In the genomic region with DNA sequence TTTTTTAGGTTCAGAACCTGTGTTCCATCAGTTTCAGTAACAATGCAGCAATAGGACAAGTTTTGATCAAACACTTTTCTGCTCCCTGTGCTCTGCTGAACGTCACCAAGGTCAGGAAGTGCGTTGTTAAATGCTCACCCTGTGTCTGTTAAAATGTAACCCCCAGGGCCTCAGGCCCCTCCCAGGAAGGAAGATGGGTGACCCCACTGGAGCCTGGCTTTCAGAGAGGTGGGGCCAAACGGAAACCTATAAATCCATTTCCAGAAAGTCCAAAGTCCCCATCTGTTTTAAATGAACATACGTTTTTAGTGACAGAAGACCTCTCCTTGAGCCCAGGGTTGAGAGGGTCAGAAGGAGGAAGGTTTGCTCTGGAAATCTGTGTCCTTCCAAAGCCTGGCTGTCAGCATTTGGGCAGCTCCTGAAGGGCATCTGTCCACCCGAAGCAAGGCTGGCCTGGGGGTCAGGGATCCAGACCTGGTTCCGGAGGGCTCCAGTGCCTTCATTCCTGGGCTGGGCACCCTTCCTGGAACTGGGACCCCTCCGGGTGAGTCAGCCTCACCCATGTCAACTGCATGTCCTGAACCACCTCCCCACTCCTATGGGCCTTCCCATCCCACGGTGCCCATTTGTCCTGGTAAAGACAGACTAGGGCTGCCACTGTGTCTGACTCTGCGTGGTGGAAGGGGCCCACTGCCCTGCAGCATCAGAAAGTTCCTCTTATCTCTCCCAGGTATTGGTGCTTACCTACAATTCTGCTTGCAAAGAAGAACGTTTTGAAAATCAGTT, we compare ENCODE assay signal across 1 cellular context.
TF ChIP-seq lines count a peak whose summit lies in the region.

No MANE protein-coding gene starts in this region.

TF ChIP-seq in HepG2, 621 proteins besides CTCF, POLR2A, EP300 and RAD21 (continued from another document and continues in another):
- 0 out of 2 replicates have a peak, but pooled peaks have one; percentile 32 for TF ChIP-seq ETS1 (CRISPR knock-in tag; IDR thresholded peaks at IDR 0.05)
- TF ChIP-seq NRL (CRISPR knock-in tag; IDR thresholded peaks at IDR 0.05; ENCODE audit: borderline replicate concordance): peak; percentile 42; the same call in 1 of the 2 replicates
- no peak for TF ChIP-seq ZBTB25 (CRISPR knock-in tag; IDR thresholded peaks at IDR 0.05)
- TF ChIP-seq ASH2L (IDR thresholded peaks at IDR 0.05; ENCODE audit: insufficient read length, low read depth, low read length): no peak
- TF ChIP-seq ZMYM2 (CRISPR knock-in tag; IDR thresholded peaks at IDR 0.05): no peak
- TF ChIP-seq HOXA9 (CRISPR knock-in tag; IDR thresholded peaks at IDR 0.05; ENCODE audit: borderline replicate concordance): no peak
- no peak for TF ChIP-seq NFE2 (CRISPR knock-in tag; IDR thresholded peaks at IDR 0.05)
- TF ChIP-seq RARA (CRISPR knock-in tag; IDR thresholded peaks at IDR 0.05): peak; percentile 70
- TF ChIP-seq E2F5 (CRISPR knock-in tag; conservative IDR thresholded peaks at IDR 0.05): no peak
- peak; percentile 79; the same call in 1 of the 2 replicates for TF ChIP-seq ZIK1 (CRISPR knock-in tag; IDR thresholded peaks at IDR 0.05; ENCODE audit: borderline replicate concordance, low read depth)
- no peak for TF ChIP-seq BRD4 (CRISPR knock-in tag; IDR thresholded peaks at IDR 0.05)
- peak; percentile 65; the same call in 1 of the 2 replicates for TF ChIP-seq ZBTB20 (CRISPR knock-in tag; IDR thresholded peaks at IDR 0.05; ENCODE audit: borderline replicate concordance, low read depth)
- TF ChIP-seq CC2D1A (CRISPR knock-in tag; IDR thresholded peaks at IDR 0.05): no peak
- peak; percentile 34; the same call in 1 of the 2 replicates for TF ChIP-seq MIER2 (CRISPR knock-in tag; IDR thresholded peaks at IDR 0.05)
- no peak for TF ChIP-seq KAT8 (CRISPR knock-in tag; IDR thresholded peaks at IDR 0.05)
- TF ChIP-seq, protein P1, sequence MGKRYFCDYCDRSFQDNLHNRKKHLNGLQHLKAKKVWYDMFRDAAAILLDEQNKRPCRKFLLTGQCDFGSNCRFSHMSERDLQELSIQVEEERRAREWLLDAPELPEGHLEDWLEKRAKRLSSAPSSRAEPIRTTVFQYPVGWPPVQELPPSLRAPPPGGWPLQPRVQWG (CRISPR knock-in tag; IDR thresholded peaks at IDR 0.05; ENCODE audit: borderline replicate concordance, low read depth): no peak
- no peak for TF ChIP-seq CEBPB (IDR thresholded peaks at IDR 0.05; ENCODE audit: borderline replicate concordance, low read depth, low read length)
- no peak for TF ChIP-seq KAT2B (IDR thresholded peaks at IDR 0.05; ENCODE audit: borderline replicate concordance, low read depth, low read length)
- TF ChIP-seq ZNF580 (CRISPR knock-in tag; IDR thresholded peaks at IDR 0.05; ENCODE audit: borderline replicate concordance, low read depth): peak; percentile 35; the same call in 1 of the 2 replicates
- TF ChIP-seq DZIP1 (CRISPR knock-in tag; IDR thresholded peaks at IDR 0.05): no peak
- no peak for TF ChIP-seq SOX6 (IDR thresholded peaks at IDR 0.05)
- peak; percentile 83 for TF ChIP-seq SOX6 (CRISPR knock-in tag; IDR thresholded peaks at IDR 0.05)
- TF ChIP-seq SAFB2 (CRISPR knock-in tag; IDR thresholded peaks at IDR 0.05; ENCODE audit: borderline replicate concordance, low read depth): no peak; the same call in 1 of the 2 replicates
- TF ChIP-seq ZNF253 (CRISPR knock-in tag; IDR thresholded peaks at IDR 0.05; ENCODE audit: borderline replicate concordance): no peak
- TF ChIP-seq GABPB1 (CRISPR knock-in tag; IDR thresholded peaks at IDR 0.05): peak; percentile 65
- TF ChIP-seq HNRNPK (IDR thresholded peaks at IDR 0.05; ENCODE audit: low read depth, low read length, poor library complexity, severe bottlenecking): no peak
- TF ChIP-seq ZBTB7B (CRISPR knock-in tag; IDR thresholded peaks at IDR 0.05): no peak
- TF ChIP-seq ZNF232 (CRISPR knock-in tag; IDR thresholded peaks at IDR 0.05; ENCODE audit: borderline replicate concordance): no peak
- peak; percentile 32 for TF ChIP-seq ZNF574 (CRISPR knock-in tag; IDR thresholded peaks at IDR 0.05)
- TF ChIP-seq, protein P2, sequence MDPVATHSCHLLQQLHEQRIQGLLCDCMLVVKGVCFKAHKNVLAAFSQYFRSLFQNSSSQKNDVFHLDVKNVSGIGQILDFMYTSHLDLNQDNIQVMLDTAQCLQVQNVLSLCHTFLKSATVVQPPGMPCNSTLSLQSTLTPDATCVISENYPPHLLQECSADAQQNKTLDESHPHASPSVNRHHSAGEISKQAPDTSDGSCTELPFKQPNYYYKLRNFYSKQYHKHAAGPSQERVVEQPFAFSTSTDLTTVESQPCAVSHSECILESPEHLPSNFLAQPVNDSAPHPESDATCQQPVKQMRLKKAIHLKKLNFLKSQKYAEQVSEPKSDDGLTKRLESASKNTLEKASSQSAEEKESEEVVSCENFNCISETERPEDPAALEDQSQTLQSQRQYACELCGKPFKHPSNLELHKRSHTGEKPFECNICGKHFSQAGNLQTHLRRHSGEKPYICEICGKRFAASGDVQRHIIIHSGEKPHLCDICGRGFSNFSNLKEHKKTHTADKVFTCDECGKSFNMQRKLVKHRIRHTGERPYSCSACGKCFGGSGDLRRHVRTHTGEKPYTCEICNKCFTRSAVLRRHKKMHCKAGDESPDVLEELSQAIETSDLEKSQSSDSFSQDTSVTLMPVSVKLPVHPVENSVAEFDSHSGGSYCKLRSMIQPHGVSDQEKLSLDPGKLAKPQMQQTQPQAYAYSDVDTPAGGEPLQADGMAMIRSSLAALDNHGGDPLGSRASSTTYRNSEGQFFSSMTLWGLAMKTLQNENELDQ (CRISPR knock-in tag; IDR thresholded peaks at IDR 0.05; ENCODE audit: borderline replicate concordance): 0 out of 2 replicates have a peak, but pooled peaks have one; percentile 26
- no peak for TF ChIP-seq RBM39 (IDR thresholded peaks at IDR 0.05; ENCODE audit: low read depth, low read length, poor library complexity, severe bottlenecking)
- TF ChIP-seq, protein P3, sequence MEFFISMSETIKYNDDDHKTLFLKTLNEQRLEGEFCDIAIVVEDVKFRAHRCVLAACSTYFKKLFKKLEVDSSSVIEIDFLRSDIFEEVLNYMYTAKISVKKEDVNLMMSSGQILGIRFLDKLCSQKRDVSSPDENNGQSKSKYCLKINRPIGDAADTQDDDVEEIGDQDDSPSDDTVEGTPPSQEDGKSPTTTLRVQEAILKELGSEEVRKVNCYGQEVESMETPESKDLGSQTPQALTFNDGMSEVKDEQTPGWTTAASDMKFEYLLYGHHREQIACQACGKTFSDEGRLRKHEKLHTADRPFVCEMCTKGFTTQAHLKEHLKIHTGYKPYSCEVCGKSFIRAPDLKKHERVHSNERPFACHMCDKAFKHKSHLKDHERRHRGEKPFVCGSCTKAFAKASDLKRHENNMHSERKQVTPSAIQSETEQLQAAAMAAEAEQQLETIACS (CRISPR knock-in tag; IDR thresholded peaks at IDR 0.05): no peak
- TF ChIP-seq, protein P4, sequence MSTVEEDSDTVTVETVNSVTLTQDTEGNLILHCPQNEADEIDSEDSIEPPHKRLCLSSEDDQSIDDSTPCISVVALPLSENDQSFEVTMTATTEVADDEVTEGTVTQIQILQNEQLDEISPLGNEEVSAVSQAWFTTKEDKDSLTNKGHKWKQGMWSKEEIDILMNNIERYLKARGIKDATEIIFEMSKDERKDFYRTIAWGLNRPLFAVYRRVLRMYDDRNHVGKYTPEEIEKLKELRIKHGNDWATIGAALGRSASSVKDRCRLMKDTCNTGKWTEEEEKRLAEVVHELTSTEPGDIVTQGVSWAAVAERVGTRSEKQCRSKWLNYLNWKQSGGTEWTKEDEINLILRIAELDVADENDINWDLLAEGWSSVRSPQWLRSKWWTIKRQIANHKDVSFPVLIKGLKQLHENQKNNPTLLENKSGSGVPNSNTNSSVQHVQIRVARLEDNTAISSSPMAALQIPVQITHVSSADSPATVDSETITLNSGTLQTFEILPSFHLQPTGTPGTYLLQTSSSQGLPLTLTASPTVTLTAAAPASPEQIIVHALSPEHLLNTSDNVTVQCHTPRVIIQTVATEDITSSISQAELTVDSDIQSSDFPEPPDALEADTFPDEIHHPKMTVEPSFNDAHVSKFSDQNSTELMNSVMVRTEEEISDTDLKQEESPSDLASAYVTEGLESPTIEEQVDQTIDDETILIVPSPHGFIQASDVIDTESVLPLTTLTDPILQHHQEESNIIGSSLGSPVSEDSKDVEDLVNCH (CRISPR knock-in tag; IDR thresholded peaks at IDR 0.05): no peak
- no peak for TF ChIP-seq ZNF75D (CRISPR knock-in tag; IDR thresholded peaks at IDR 0.05; ENCODE audit: borderline replicate concordance)
- no peak for TF ChIP-seq ATF4 (CRISPR knock-in tag; IDR thresholded peaks at IDR 0.05)
- no peak for TF ChIP-seq POLR2G (IDR thresholded peaks at IDR 0.05; ENCODE audit: low read depth, low read length)
- TF ChIP-seq ARHGAP35 (CRISPR knock-in tag; IDR thresholded peaks at IDR 0.05; ENCODE audit: borderline replicate concordance): peak; percentile 89
- TF ChIP-seq ZNF264 (CRISPR knock-in tag; IDR thresholded peaks at IDR 0.05): no peak
- TF ChIP-seq ZSCAN22 (CRISPR knock-in tag; IDR thresholded peaks at IDR 0.05): peak; percentile 34; the same call in 1 of the 2 replicates
- TF ChIP-seq CREM (IDR thresholded peaks at IDR 0.05): peak; percentile 68
- TF ChIP-seq CREM (CRISPR knock-in tag; IDR thresholded peaks at IDR 0.05): no peak
